11 cellular contexts compared by ENCODE assay signal in genomic region chr3:11095932-11096265, GRCh38. TPM values are rescaled to one million over a fixed set of nuclear protein-coding genes. Genes with fewer than 3 reads are reported as not detected.
DNase-seq lines count a peak whose midpoint lies in the region; ATAC-seq and TF ChIP-seq lines count a peak whose summit lies in the region.
"Had no signal": no experiment of that assay in that cellular context is flagged by ENCODE, and none has a peak within 500 bp of the region (broad histone marks: within the 10 kb centered on the region; RNA-seq: fewer than 3 reads in every experiment).

No MANE protein-coding gene starts in this region.

- no peak overlapping the region for H3K4me3 ChIP-seq in BLaER1
- H3K4me3 ChIP-seq in NB4 (ENCODE audit: low read depth, low read length): peak overlapping the region; percentile 56
- H3K4me3 ChIP-seq in dorsolateral prefrontal cortex: peak overlapping the region in 22 of 59 donors; percentile 0 to 58 (median 38)
- no peak overlapping the region for H3K4me3 ChIP-seq in Peyer's patch

- no peaks in the 10 kb centered on the region for H3K36me3 Mint-ChIP-seq in nephron progenitor cell (ENCODE audit: low read depth)

- H3K27ac ChIP-seq in BLaER1: no peak overlapping the region
- peak overlapping the region in 44 of 59 donors; percentile 1 to 84 (median 60) for H3K27ac ChIP-seq in dorsolateral prefrontal cortex
- no peak overlapping the region for H3K27ac ChIP-seq in Peyer's patch

- ATAC-seq in HG02798 (IDR thresholded peaks at IDR 0.05; ENCODE audit: poor library complexity, unreplicated experiment): no peak

- H3K4me1 Mint-ChIP-seq in nephron progenitor cell: peaks cover 26% of the 10 kb centered on the region

- H4K20me1 ChIP-seq in BLaER1: no peaks in the 10 kb centered on the region

- intact Hi-C loops in dorsolateral prefrontal cortex (cut with DNase I): no loop called here

- peak overlapping the region; percentile 76 for H3K4me2 ChIP-seq in BLaER1

- DNase-seq in NB4 (ENCODE audit: low read depth) (peak; percentile 92), dorsolateral prefrontal cortex (no peak), nephron progenitor cell (no peak), NCI-H446 treated with DMSO at 0.1 percent for 48 hours (lab: John Stamatoyannopoulos, UW) (no peak), kidney tubule cell (ENCODE audit: low spot score) (no peak), Peyer's patch (no peak)
- DNase-seq: T-helper 9 cell had no signal

- peaks cover 3% of the 10 kb centered on the region for H3K9me3 Mint-ChIP-seq in nephron progenitor cell
- H3K9me3 Mint-ChIP-seq: activated T-helper 2 cell treated with anti-CD3 and anti-CD28 coated beads, Interferon-gamma antibody, Interleukin-2, Interleukin-4, amounts not matched to agents 10 μg/mL and 5 μg/mL and 100 μg/mL, durations not matched to agents 14 hours and 24 hours and 36 hours had no signal

- TF ChIP-seq POLR2A in NB4 (IDR thresholded peaks at IDR 0.05; ENCODE audit: extremely low read depth, insufficient read length) (no peak), Peyer's patch (IDR thresholded peaks at IDR 0.05) (no peak)

- H3K9ac ChIP-seq in BLaER1: no peak overlapping the region

- H3K9me3 ChIP-seq in BLaER1 (peaks cover 34% of the 10 kb centered on the region), Peyer's patch (no peaks in the 10 kb centered on the region)

- peak; percentile 56 for TF ChIP-seq CTCF in NB4 (IDR thresholded peaks at IDR 0.05; ENCODE audit: low read depth, low read length)
- TF ChIP-seq CTCF in dorsolateral prefrontal cortex (IDR thresholded peaks at IDR 0.05 in 54 of 56, conservative IDR thresholded peaks at IDR 0.05 in 2 of 56; ENCODE audit: low read depth in 1 of 56, partially characterized antibody in 56 of 56): peak in 1 of 56 donors; percentile 6
- no peak for TF ChIP-seq CTCF in nephron progenitor cell (IDR thresholded peaks at IDR 0.05)
- no peak for TF ChIP-seq CTCF in Peyer's patch (IDR thresholded peaks at IDR 0.05)

- H3K36me3 ChIP-seq in BLaER1 (no peaks in the 10 kb centered on the region), Peyer's patch (no peaks in the 10 kb centered on the region)

- H3K4me1 ChIP-seq in BLaER1 (peaks cover 27% of the 10 kb centered on the region), Peyer's patch (peaks cover 0 to 13% (median 3%) of the 10 kb centered on the region in 4 donors)

- peaks cover 13% of the 10 kb centered on the region for H3K27me3 Mint-ChIP-seq in nephron progenitor cell (ENCODE audit: low read depth, poor library complexity)

- no peaks in the 10 kb centered on the region for H3K27me3 ChIP-seq in BLaER1
- H3K27me3 ChIP-seq in dorsolateral prefrontal cortex: no peaks in the 10 kb centered on the region
- H3K27me3 ChIP-seq in Peyer's patch: no peaks in the 10 kb centered on the region

- peak overlapping the region; percentile 68 for H3K4me3 Mint-ChIP-seq in nephron progenitor cell
- H3K4me3 Mint-ChIP-seq: neural crest cell had no signal

- no peak overlapping the region for H3K27ac Mint-ChIP-seq in nephron progenitor cell
- H3K27ac Mint-ChIP-seq: activated T-helper 2 cell treated with anti-CD3 and anti-CD28 coated beads, Interferon-gamma antibody, Interleukin-2, Interleukin-4, amounts not matched to agents 10 μg/mL and 5 μg/mL and 100 μg/mL, durations not matched to agents 14 hours and 24 hours and 36 hours had no signal

RNA-seq across cellular contexts. Expression of gene HRH1, which starts 58.4 kb away (rescaled TPM):
- total RNA-seq in dorsolateral prefrontal cortex (10 to 100 TPM in 74 of 120 experiments, 1 to 10 TPM in 46; 2.4 to 22.9 (median 10.8) TPM), Peyer's patch (10 to 100 TPM in 1 of 4 donors, 1 to 10 TPM in 3; 1.7 to 13.7 (median 7.3) TPM)
- total RNA-seq: neural crest cell had no signal

Comparison
In these comparisons a context has a peak if more than half of its experiments do, and no peak if none do; other contexts are left out.
1. H3K27ac ChIP-seq: peak in dorsolateral prefrontal cortex (44 of 59); none in BLaER1 (single experiment) and Peyer's patch (0 of 4).